In genomic region chr11:83663446-83663845, GRCh38 we compare ENCODE assay signal across 21 cellular contexts.
"Had no signal": no experiment of that assay in that cellular context is flagged by ENCODE, and none has a peak within 500 bp of the region (broad histone marks: within the 10 kb centered on the region; RNA-seq: fewer than 3 reads in every experiment).

No MANE protein-coding gene starts in this region.

- H3K36me3 ChIP-seq: right atrium auricular region, suprapubic skin had no signal

- H3K9me3 ChIP-seq: right atrium auricular region, suprapubic skin had no signal

- H3K36me3 Mint-ChIP-seq: activated naive CD8-positive, alpha-beta T cell; natural killer cell; type B pancreatic cell had no signal

- H3K27me3 ChIP-seq: right atrium auricular region, suprapubic skin had no signal

- FAIRE-seq: TTC549 had no signal

- H3K27ac ChIP-seq: right atrium auricular region, suprapubic skin had no signal

- H3K27ac Mint-ChIP-seq: activated B cell treated with CpG ODN at 0.5 μM for 24 hours; activated naive CD8-positive, alpha-beta T cell; activated T-cell treated with anti-CD3 and anti-CD28 coated beads, Interleukin-2, amount 50 U/mL, for 72 hours; endodermal cell; natural killer cell; type B pancreatic cell had no signal

- DNase-seq: activated B cell treated with CpG ODN at 0.5 μM for 24 hours; activated CD4-positive, alpha-beta T cell treated with anti-CD3 and anti-CD28 coated beads for 48 hours; activated CD8-positive, alpha-beta memory T cell treated with anti-CD3 and anti-CD28 coated beads, Interleukin-2, amount 50 U/mL, for 48 hours; activated gamma-delta T cell treated with Interleukin-2 at 50 U/mL for 16 hours; activated T-cell treated with anti-CD3 and anti-CD28 coated beads, Interleukin-2, amount 50 U/mL, for 72 hours; amniotic stem cell; endodermal cell; glutamatergic neuron; hypothalamus; left ventricle myocardium superior; mesenchymal stem cell; natural killer cell; nucleus accumbens; stimulated activated CD4-positive, alpha-beta T cell treated with anti-CD3 and anti-CD28 coated beads, Interleukin-4, amount 100 ng/mL, for 24 hours; stimulated activated naive CD4-positive, alpha-beta T cell treated with Interleukin-2 at 50 U/mL for 16 hours; SW 1271 had no signal

- ATAC-seq: activated T-cell treated with anti-CD3 and anti-CD28 coated beads, Interleukin-2, amount 50 U/mL, for 72 hours; natural killer cell had no signal

- H3K4me1 Mint-ChIP-seq: activated B cell treated with CpG ODN at 0.5 μM for 24 hours, natural killer cell had no signal

- H3K4me3 Mint-ChIP-seq: activated B cell treated with CpG ODN at 0.5 μM for 24 hours; activated naive CD8-positive, alpha-beta T cell; activated T-cell treated with anti-CD3 and anti-CD28 coated beads, Interleukin-2, amount 50 U/mL, for 72 hours; endodermal cell; natural killer cell; type B pancreatic cell had no signal

- H3K9me3 Mint-ChIP-seq: activated B cell treated with CpG ODN at 0.5 μM for 24 hours; activated T-cell treated with anti-CD3 and anti-CD28 coated beads, Interleukin-2, amount 50 U/mL, for 72 hours; endodermal cell; type B pancreatic cell had no signal

- H3K4me1 ChIP-seq: right atrium auricular region, suprapubic skin had no signal

- H3K27me3 Mint-ChIP-seq: type B pancreatic cell had no signal

- H3K4me3 ChIP-seq: right atrium auricular region, suprapubic skin had no signal
